ENCODE assay signal across 3 cellular contexts in the genomic region with DNA sequence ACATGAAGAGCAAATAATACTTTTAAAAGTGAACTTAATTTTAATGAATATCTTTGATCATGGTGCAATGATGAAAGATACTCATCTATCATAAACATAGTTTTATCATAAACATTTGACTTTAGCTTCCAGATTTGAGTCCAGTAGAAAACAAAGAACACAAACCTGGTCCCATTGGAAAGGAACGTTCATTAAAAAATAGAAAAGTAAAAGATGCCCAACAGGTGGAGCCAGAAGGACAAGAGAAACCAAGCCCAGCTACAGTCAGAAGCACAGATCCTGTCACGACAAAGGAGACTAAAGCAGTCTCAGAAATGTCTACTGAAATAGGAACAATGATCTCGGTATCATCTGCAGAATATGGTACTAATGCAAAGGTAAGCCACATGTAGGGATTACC.
TF ChIP-seq lines count a peak whose summit lies in the region.

No MANE protein-coding gene starts in this region.

TF ChIP-seq in SK-N-SH, 30 proteins besides CTCF, POLR2A, EP300 and RAD21:
- no peak for TF ChIP-seq TCF12 (IDR thresholded peaks at IDR 0.05)
- TF ChIP-seq RCOR1 (IDR thresholded peaks at IDR 0.05; ENCODE audit: low read length): no peak
- TF ChIP-seq, protein P1, sequence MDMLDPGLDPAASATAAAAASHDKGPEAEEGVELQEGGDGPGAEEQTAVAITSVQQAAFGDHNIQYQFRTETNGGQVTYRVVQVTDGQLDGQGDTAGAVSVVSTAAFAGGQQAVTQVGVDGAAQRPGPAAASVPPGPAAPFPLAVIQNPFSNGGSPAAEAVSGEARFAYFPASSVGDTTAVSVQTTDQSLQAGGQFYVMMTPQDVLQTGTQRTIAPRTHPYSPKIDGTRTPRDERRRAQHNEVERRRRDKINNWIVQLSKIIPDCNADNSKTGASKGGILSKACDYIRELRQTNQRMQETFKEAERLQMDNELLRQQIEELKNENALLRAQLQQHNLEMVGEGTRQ (IDR thresholded peaks at IDR 0.05; ENCODE audit: borderline replicate concordance, low read depth, low read length): no peak
- TF ChIP-seq NFIC (IDR thresholded peaks at IDR 0.05; ENCODE audit: borderline replicate concordance): no peak
- no peak for TF ChIP-seq MAX (IDR thresholded peaks at IDR 0.05; ENCODE audit: low read depth)
- TF ChIP-seq, protein P2, sequence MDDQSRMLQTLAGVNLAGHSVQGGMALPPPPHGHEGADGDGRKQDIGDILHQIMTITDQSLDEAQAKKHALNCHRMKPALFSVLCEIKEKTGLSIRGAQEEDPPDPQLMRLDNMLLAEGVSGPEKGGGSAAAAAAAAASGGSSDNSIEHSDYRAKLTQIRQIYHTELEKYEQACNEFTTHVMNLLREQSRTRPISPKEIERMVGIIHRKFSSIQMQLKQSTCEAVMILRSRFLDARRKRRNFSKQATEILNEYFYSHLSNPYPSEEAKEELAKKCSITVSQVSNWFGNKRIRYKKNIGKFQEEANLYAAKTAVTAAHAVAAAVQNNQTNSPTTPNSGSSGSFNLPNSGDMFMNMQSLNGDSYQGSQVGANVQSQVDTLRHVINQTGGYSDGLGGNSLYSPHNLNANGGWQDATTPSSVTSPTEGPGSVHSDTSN (IDR thresholded peaks at IDR 0.05): no peak
- TF ChIP-seq USF1 (IDR thresholded peaks at IDR 0.05; ENCODE audit: borderline replicate concordance, low read depth): no peak
- no peak for TF ChIP-seq YY1 (IDR thresholded peaks at IDR 0.05; ENCODE audit: low read depth)
TF ChIP-seq in SK-N-SH: peak in this region for 0.

TF ChIP-seq in SK-N-SH treated with all-trans-retinoic acid at 6 μM for 48 hours, 23 proteins besides CTCF, POLR2A, EP300 and RAD21:
- TF ChIP-seq, protein P3, sequence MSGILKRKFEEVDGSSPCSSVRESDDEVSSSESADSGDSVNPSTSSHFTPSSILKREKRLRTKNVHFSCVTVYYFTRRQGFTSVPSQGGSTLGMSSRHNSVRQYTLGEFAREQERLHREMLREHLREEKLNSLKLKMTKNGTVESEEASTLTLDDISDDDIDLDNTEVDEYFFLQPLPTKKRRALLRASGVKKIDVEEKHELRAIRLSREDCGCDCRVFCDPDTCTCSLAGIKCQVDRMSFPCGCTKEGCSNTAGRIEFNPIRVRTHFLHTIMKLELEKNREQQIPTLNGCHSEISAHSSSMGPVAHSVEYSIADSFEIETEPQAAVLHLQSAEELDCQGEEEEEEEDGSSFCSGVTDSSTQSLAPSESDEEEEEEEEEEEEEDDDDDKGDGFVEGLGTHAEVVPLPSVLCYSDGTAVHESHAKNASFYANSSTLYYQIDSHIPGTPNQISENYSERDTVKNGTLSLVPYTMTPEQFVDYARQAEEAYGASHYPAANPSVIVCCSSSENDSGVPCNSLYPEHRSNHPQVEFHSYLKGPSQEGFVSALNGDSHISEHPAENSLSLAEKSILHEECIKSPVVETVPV (CRISPR knock-in tag; IDR thresholded peaks at IDR 0.05): no peak
- TF ChIP-seq OSR1 (CRISPR knock-in tag; IDR thresholded peaks at IDR 0.05) (no peak), CSDC2 (CRISPR knock-in tag; IDR thresholded peaks at IDR 0.05) (no peak), ISL1 (CRISPR knock-in tag; IDR thresholded peaks at IDR 0.05) (no peak), SNAI2 (CRISPR knock-in tag; IDR thresholded peaks at IDR 0.05) (no peak), GLIS3 (CRISPR knock-in tag; IDR thresholded peaks at IDR 0.05) (no peak), ARNTL (CRISPR knock-in tag; IDR thresholded peaks at IDR 0.05; ENCODE audit: borderline replicate concordance, low read depth) (no peak), RARB (CRISPR knock-in tag; IDR thresholded peaks at IDR 0.05) (no peak), ZFP30 (CRISPR knock-in tag; IDR thresholded peaks at IDR 0.05) (no peak), TOX (CRISPR knock-in tag; IDR thresholded peaks at IDR 0.05; ENCODE audit: borderline replicate concordance) (no peak)
- TF ChIP-seq, protein P4, sequence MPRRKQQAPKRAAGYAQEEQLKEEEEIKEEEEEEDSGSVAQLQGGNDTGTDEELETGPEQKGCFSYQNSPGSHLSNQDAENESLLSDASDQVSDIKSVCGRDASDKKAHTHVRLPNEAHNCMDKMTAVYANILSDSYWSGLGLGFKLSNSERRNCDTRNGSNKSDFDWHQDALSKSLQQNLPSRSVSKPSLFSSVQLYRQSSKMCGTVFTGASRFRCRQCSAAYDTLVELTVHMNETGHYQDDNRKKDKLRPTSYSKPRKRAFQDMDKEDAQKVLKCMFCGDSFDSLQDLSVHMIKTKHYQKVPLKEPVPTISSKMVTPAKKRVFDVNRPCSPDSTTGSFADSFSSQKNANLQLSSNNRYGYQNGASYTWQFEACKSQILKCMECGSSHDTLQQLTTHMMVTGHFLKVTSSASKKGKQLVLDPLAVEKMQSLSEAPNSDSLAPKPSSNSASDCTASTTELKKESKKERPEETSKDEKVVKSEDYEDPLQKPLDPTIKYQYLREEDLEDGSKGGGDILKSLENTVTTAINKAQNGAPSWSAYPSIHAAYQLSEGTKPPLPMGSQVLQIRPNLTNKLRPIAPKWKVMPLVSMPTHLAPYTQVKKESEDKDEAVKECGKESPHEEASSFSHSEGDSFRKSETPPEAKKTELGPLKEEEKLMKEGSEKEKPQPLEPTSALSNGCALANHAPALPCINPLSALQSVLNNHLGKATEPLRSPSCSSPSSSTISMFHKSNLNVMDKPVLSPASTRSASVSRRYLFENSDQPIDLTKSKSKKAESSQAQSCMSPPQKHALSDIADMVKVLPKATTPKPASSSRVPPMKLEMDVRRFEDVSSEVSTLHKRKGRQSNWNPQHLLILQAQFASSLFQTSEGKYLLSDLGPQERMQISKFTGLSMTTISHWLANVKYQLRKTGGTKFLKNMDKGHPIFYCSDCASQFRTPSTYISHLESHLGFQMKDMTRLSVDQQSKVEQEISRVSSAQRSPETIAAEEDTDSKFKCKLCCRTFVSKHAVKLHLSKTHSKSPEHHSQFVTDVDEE (CRISPR knock-in tag; IDR thresholded peaks at IDR 0.05): no peak

TF ChIP-seq in endothelial cell of umbilical vein, 7 proteins besides CTCF, POLR2A, EP300 and RAD21:
- no peak for TF ChIP-seq JUN (IDR thresholded peaks at IDR 0.05; ENCODE audit: borderline replicate concordance, insufficient read depth, insufficient read length, low read depth)
- TF ChIP-seq MYC (IDR thresholded peaks at IDR 0.05; ENCODE audit: low read depth, low read length): no peak
- TF ChIP-seq POLR2AphosphoS5 (IDR thresholded peaks at IDR 0.05; ENCODE audit: insufficient read depth, low read depth, low read length): no peak
- no peak for TF ChIP-seq GATA2 (IDR thresholded peaks at IDR 0.05; ENCODE audit: insufficient read depth, insufficient read length, low read depth, low read length)
- no peak for TF ChIP-seq FOS (IDR thresholded peaks at IDR 0.05; ENCODE audit: borderline replicate concordance, insufficient read depth, low read length)
- no peak for TF ChIP-seq EZH2 (IDR thresholded peaks at IDR 0.05; ENCODE audit: borderline replicate concordance, low read depth, low read length, severe bottlenecking)
- TF ChIP-seq MAX (IDR thresholded peaks at IDR 0.05; ENCODE audit: insufficient read depth, insufficient read length): no peak
